ENCODE assay signal across 13 cellular contexts in genomic region chr7:93016085-93016471, GRCh38.
A peak's percentile ranks its signal among the peaks of the same experiment; 100 is the strongest.
DNase-seq lines count a peak whose midpoint lies in the region; ATAC-seq and TF ChIP-seq lines count a peak whose summit lies in the region.
"Had no signal": no experiment of that assay in that cellular context is flagged by ENCODE, and none has a peak within 500 bp of the region (broad histone marks: within the 10 kb centered on the region; RNA-seq: fewer than 3 reads in every experiment).

No MANE protein-coding gene starts in this region.

- peaks cover 8% of the 10 kb centered on the region for H3K4me1 Mint-ChIP-seq in activated CD4-positive, alpha-beta T cell treated with anti-CD3 and anti-CD28 coated beads for 36 hours

- POLR2A ChIA-PET in activated CD4-positive, alpha-beta T cell treated with anti-CD3 and anti-CD28 coated beads for 36 hours (lab: Charles Lee) = no interaction called here
- POLR2A ChIA-PET in OCI-LY7 (lab: Charles Lee) = no interaction called here

- H3K9me3 ChIP-seq in SJSA1 (replicated peaks) (no peaks in the 10 kb centered on the region), skeletal muscle satellite cell (replicated peaks; ENCODE audit: low read length) (no peaks in the 10 kb centered on the region), OCI-LY7 (ENCODE audit: low read length) (no peaks in the 10 kb centered on the region), esophagus muscularis mucosa (no peaks in the 10 kb centered on the region)
- H3K9me3 ChIP-seq: A549 had no signal

- H3K4me3 ChIP-seq in SJSA1 = no peak overlapping the region
- H3K4me3 ChIP-seq in foreskin fibroblast (ENCODE audit: low read depth in 1 of 2, low read length in 2 of 2) = no peak overlapping the region
- H3K4me3 ChIP-seq in skeletal muscle satellite cell (ENCODE audit: low read length) = no peak overlapping the region
- H3K4me3 ChIP-seq in OCI-LY7 (ENCODE audit: low read depth, low read length, poor library complexity, severe bottlenecking) = no peak overlapping the region
- no peak overlapping the region for H3K4me3 ChIP-seq in esophagus muscularis mucosa
- H3K4me3 ChIP-seq: A549, coronary artery had no signal

- H3K9me3 Mint-ChIP-seq in activated CD4-positive, alpha-beta T cell treated with anti-CD3 and anti-CD28 coated beads for 36 hours (ENCODE audit: low read depth) = no peaks in the 10 kb centered on the region

- no peaks in the 10 kb centered on the region for H3K79me2 ChIP-seq in OCI-LY7 (ENCODE audit: insufficient read depth, low read depth, low read length)

- BruUV-seq in OCI-LY7 (replicated peaks; lab: Mats Ljungman, UMichigan) = no TSS peak

- no peaks in the 10 kb centered on the region for H3K27me3 ChIP-seq in SJSA1 (replicated peaks)
- no peaks in the 10 kb centered on the region for H3K27me3 ChIP-seq in skeletal muscle satellite cell (ENCODE audit: control insufficient read depth, insufficient read depth, low read length)
- no peaks in the 10 kb centered on the region for H3K27me3 ChIP-seq in esophagus muscularis mucosa

- no peaks in the 10 kb centered on the region for H4K20me1 ChIP-seq in OCI-LY7 (ENCODE audit: insufficient read depth, low read length)

- H3K4me2 ChIP-seq in skeletal muscle satellite cell (ENCODE audit: low read length) (peak overlapping the region; percentile 4), OCI-LY7 (ENCODE audit: low read length) (no peak overlapping the region)
- H3K4me2 ChIP-seq: A549 had no signal

- TF ChIP-seq CTCF in foreskin fibroblast (IDR thresholded peaks at IDR 0.05; ENCODE audit: low read depth, low read length) (no peak), OCI-LY7 (conservative IDR thresholded peaks at IDR 0.05; ENCODE audit: low read length) (no peak), esophagus muscularis mucosa (IDR thresholded peaks at IDR 0.05) (no peak)

- H3K9me2 ChIP-seq in OCI-LY7 (ENCODE audit: insufficient read depth, low read length) = no peaks in the 10 kb centered on the region

- peak; percentile 42 for ATAC-seq in activated CD4-positive, alpha-beta T cell treated with anti-CD3 and anti-CD28 coated beads for 36 hours
- ATAC-seq: A549, left lobe of liver had no signal

- H2AFZ ChIP-seq in OCI-LY7 (ENCODE audit: low read length) = no peak overlapping the region

- WGBS in esophagus muscularis mucosa = 31% methylated on average over 4 of the region's 4 CpGs

- CTCF ChIA-PET in activated CD4-positive, alpha-beta T cell treated with anti-CD3 and anti-CD28 coated beads for 36 hours (lab: Charles Lee) = interaction anchor here (1.5 kb wide), 1 partner anchor 9 kb away, joined by 5 read pairs; no protein-coding TSS in a partner anchor
- CTCF ChIA-PET in OCI-LY7 (lab: Charles Lee; ENCODE audit: unreplicated experiment) = no interaction called here

- no peak for TF ChIP-seq POLR2A in esophagus muscularis mucosa (IDR thresholded peaks at IDR 0.05; ENCODE audit: low read depth)

- peak overlapping the region; percentile 1 for H3K27ac Mint-ChIP-seq in activated CD4-positive, alpha-beta T cell treated with anti-CD3 and anti-CD28 coated beads for 36 hours

- no peak for DNase-seq in activated CD4-positive, alpha-beta T cell treated with anti-CD3 and anti-CD28 coated beads for 36 hours
- DNase-seq in activated CD4-positive, alpha-beta T cell treated with anti-CD3 and anti-CD28 coated beads for 48 hours = no peak
- peak in 1 of 2 experiments; percentile 50 for DNase-seq in SJSA1 (ENCODE audit: low read depth in 1 of 2, low spot score in 2 of 2)
- DNase-seq in foreskin fibroblast = peak; percentile 36 to 61
- DNase-seq in OCI-LY7 (ENCODE audit: low spot score) = no peak
- no peak for DNase-seq in esophagus muscularis mucosa (ENCODE audit: extremely low spot score)
- DNase-seq in ureter (ENCODE audit: low spot score) = no peak
- DNase-seq: activated CD4-positive, alpha-beta T cell treated with anti-CD3 and anti-CD28 coated beads, Interleukin-2, amount 50 U/mL, for 1 hour; NCI-H2171 treated with DMSO at 0.1 percent for 48 hours had no signal

- H3K4me1 ChIP-seq in SJSA1 (replicated peaks) = peaks cover 72% of the 10 kb centered on the region
- peaks cover 61% of the 10 kb centered on the region for H3K4me1 ChIP-seq in skeletal muscle satellite cell (ENCODE audit: control insufficient read depth, insufficient read depth, low read length)
- H3K4me1 ChIP-seq in OCI-LY7 (ENCODE audit: insufficient read depth, low read length, poor library complexity, severe bottlenecking) = no peaks in the 10 kb centered on the region
- peaks cover 5 to 12% (median 11%) of the 10 kb centered on the region in 4 donors for H3K4me1 ChIP-seq in esophagus muscularis mucosa
- H3K4me1 ChIP-seq: A549 had no signal

- H3K27ac ChIP-seq in SJSA1 (peak overlapping the region; percentile 89), OCI-LY7 (ENCODE audit: low read depth, low read length, poor library complexity, severe bottlenecking) (no peak overlapping the region), esophagus muscularis mucosa (replicated peaks in 1 of 4) (no peak overlapping the region)
- H3K27ac ChIP-seq: A549, coronary artery had no signal

- peaks cover 3% of the 10 kb centered on the region for H3K27me3 Mint-ChIP-seq in activated CD4-positive, alpha-beta T cell treated with anti-CD3 and anti-CD28 coated beads for 36 hours

- H3K9ac ChIP-seq in skeletal muscle satellite cell (ENCODE audit: low read depth, low read length) = peak overlapping the region; percentile 62

- no peaks in the 10 kb centered on the region for H3K36me3 Mint-ChIP-seq in activated CD4-positive, alpha-beta T cell treated with anti-CD3 and anti-CD28 coated beads for 36 hours (ENCODE audit: low read depth)

- TF ChIP-seq EP300 in esophagus muscularis mucosa (IDR thresholded peaks at IDR 0.05) = no peak

- intact Hi-C loops in activated CD4-positive, alpha-beta T cell treated with anti-CD3 and anti-CD28 coated beads for 36 hours (cut with DNase I, micrococcal nuclease) = no loop called here
- intact Hi-C loops in OCI-LY7 (cut with micrococcal nuclease; ENCODE audit: unreplicated experiment) = no loop called here
- intact Hi-C loops in esophagus muscularis mucosa (cut with DNase I) = no loop called here

- H3K36me3 ChIP-seq in SJSA1 = no peaks in the 10 kb centered on the region
- H3K36me3 ChIP-seq in skeletal muscle satellite cell (ENCODE audit: insufficient read depth, low read length) = no peaks in the 10 kb centered on the region
- no peaks in the 10 kb centered on the region for H3K36me3 ChIP-seq in OCI-LY7 (ENCODE audit: insufficient read depth, low read length)
- no peaks in the 10 kb centered on the region for H3K36me3 ChIP-seq in esophagus muscularis mucosa

- H3K4me3 Mint-ChIP-seq in activated CD4-positive, alpha-beta T cell treated with anti-CD3 and anti-CD28 coated beads for 36 hours = no peak overlapping the region

Comparison
In these comparisons a context has a peak if more than half of its experiments do, and no peak if none do; other contexts are left out.
1. DNase-seq: peak in foreskin fibroblast (2 of 2); none in activated CD4-positive, alpha-beta T cell treated with anti-CD3 and anti-CD28 coated beads for 36 hours (single experiment), activated CD4-positive, alpha-beta T cell treated with anti-CD3 and anti-CD28 coated beads for 48 hours (single experiment), OCI-LY7 (single experiment), esophagus muscularis mucosa (single experiment) and ureter (single experiment).